In genomic region chr1:41842282-41842681, GRCh38 we compare ENCODE assay signal across 1 cellular context.
TF ChIP-seq lines count a peak whose summit lies in the region.

No MANE protein-coding gene starts in this region.

TF ChIP-seq in H1, 55 proteins besides CTCF, POLR2A, EP300 and RAD21 (continued from another document):
- no peak for TF ChIP-seq SAP30 (IDR thresholded peaks at IDR 0.05; ENCODE audit: insufficient read depth, insufficient replicate concordance, low read length)
- TF ChIP-seq SRF (IDR thresholded peaks at IDR 0.05; ENCODE audit: low read depth, low read length) = no peak
- no peak for TF ChIP-seq POLR2AphosphoS5 (IDR thresholded peaks at IDR 0.05; ENCODE audit: low read depth, low read length)
- TF ChIP-seq RBBP5 (IDR thresholded peaks at IDR 0.05; ENCODE audit: borderline replicate concordance, low read depth, low read length) = no peak
- TF ChIP-seq KDM4A (IDR thresholded peaks at IDR 0.05; ENCODE audit: low read depth, low read length, severe bottlenecking) = no peak
- no peak for TF ChIP-seq KDM1A (IDR thresholded peaks at IDR 0.05; ENCODE audit: borderline replicate concordance, low read length)
- TF ChIP-seq EZH2 (IDR thresholded peaks at IDR 0.05; ENCODE audit: low read depth, low read length, severe bottlenecking) = no peak
- no peak for TF ChIP-seq EGR1 (IDR thresholded peaks at IDR 0.05; ENCODE audit: borderline replicate concordance, low read depth, low read length)
- no peak for TF ChIP-seq ATF3 (IDR thresholded peaks at IDR 0.05; ENCODE audit: insufficient read depth, low read depth, low read length)
